In genomic region chr5:79932510-79933504, GRCh38 we compare ENCODE assay signal across 22 cellular contexts. TPM values are rescaled to one million over a fixed set of nuclear protein-coding genes. Genes with fewer than 3 reads are reported as not detected.
A peak's percentile ranks its signal among the peaks of the same experiment; 100 is the strongest.
DNase-seq lines count a peak whose midpoint lies in the region; ATAC-seq and TF ChIP-seq lines count a peak whose summit lies in the region.
"Had no signal": no experiment of that assay in that cellular context is flagged by ENCODE, and none has a peak within 500 bp of the region (broad histone marks: within the 10 kb centered on the region; RNA-seq: fewer than 3 reads in every experiment).

No MANE protein-coding gene starts in this region.

- TF ChIP-seq CTCF in AG10803 (conservative IDR thresholded peaks at IDR 0.05; ENCODE audit: low read length) (no peak), osteoblast (IDR thresholded peaks at IDR 0.05; ENCODE audit: extremely low read depth, low read depth, low read length) (no peak)

- H3K79me2 ChIP-seq in osteoblast (ENCODE audit: insufficient read depth, low read length) = no peaks in the 10 kb centered on the region

- no peak overlapping the region for H3K4me3 ChIP-seq in AG10803 (ENCODE audit: low read length)
- H3K4me3 ChIP-seq in osteoblast (ENCODE audit: insufficient read depth, low read length) = no peak overlapping the region
- H3K4me3 ChIP-seq: body of pancreas, esophagus muscularis mucosa, sigmoid colon had no signal

- H4K20me1 ChIP-seq in osteoblast (ENCODE audit: insufficient read depth, low read length) = no peaks in the 10 kb centered on the region

- H2AFZ ChIP-seq in osteoblast (ENCODE audit: low read length) = no peak overlapping the region

- DNase-seq in AG10803 (ENCODE audit: low read depth) (peak; percentile 90), EH (ENCODE audit: low read depth) (peak; percentile 21), epidermal melanocyte (ENCODE audit: insufficient read length, low spot score) (peak; percentile 44), osteoblast (ENCODE audit: insufficient read length, low spot score, missing footprints) (peak; percentile 62), GF-D8 (lab: John Stamatoyannopoulos, UW) (no peak)
- DNase-seq in activated CD8-positive, alpha-beta memory T cell treated with anti-CD3 and anti-CD28 coated beads, Interleukin-2, amount 50 U/mL, for 48 hours = no peak
- DNase-seq: activated effector memory CD4-positive, alpha-beta T cell treated with anti-CD3 and anti-CD28 coated beads, Interleukin-2, amount 50 U/mL, for 16 hours; body of pancreas; COR-L47; effector CD8-positive, alpha-beta T cell; glutamatergic neuron; naive B cell; NCI-H1417; NCI-H2107; NCI-H69; sigmoid colon; substantia nigra; WERI-Rb-1 had no signal

- H3K27ac ChIP-seq in osteoblast (ENCODE audit: low read depth, low read length) = no peak overlapping the region
- H3K27ac ChIP-seq: body of pancreas, esophagus muscularis mucosa, RWPE1, sigmoid colon, WERI-Rb-1 had no signal

- H3K36me3 ChIP-seq in osteoblast (ENCODE audit: insufficient read depth, low read length) = no peaks in the 10 kb centered on the region
- H3K36me3 ChIP-seq: esophagus muscularis mucosa, sigmoid colon, WERI-Rb-1 had no signal

- peak overlapping the region; percentile 44 for H3K4me2 ChIP-seq in osteoblast (ENCODE audit: insufficient read depth, low read length)

- H3K4me1 ChIP-seq in osteoblast (ENCODE audit: insufficient read depth, low read length) = peaks cover 9% of the 10 kb centered on the region

- ATAC-seq in HG02938 (IDR thresholded peaks at IDR 0.05; ENCODE audit: unreplicated experiment) = no peak
- ATAC-seq: body of pancreas, SK-N-SH treated with all-trans-retinoic acid at 6 μM for 48 hours had no signal

- peaks cover 24% of the 10 kb centered on the region for H3K27me3 ChIP-seq in osteoblast (ENCODE audit: insufficient read depth, low read length)
- H3K27me3 ChIP-seq: body of pancreas, esophagus muscularis mucosa, sigmoid colon had no signal

- no peaks in the 10 kb centered on the region for H3K9me3 ChIP-seq in osteoblast (ENCODE audit: low read depth, low read length)
- H3K9me3 ChIP-seq: body of pancreas, esophagus muscularis mucosa, sigmoid colon had no signal

RNA-seq across cellular contexts. Expression of gene MTX3, which starts 58.3 kb away (rescaled TPM):
- 17.7 and 18.9 TPM in 2 replicates for total RNA-seq in osteoblast

Comparison
In these comparisons a context has a peak if more than half of its experiments do, and no peak if none do; other contexts are left out.
1. DNase-seq: peak in AG10803 (single experiment), EH (single experiment), epidermal melanocyte (single experiment) and osteoblast (single experiment); none in activated CD8-positive, alpha-beta memory T cell treated with anti-CD3 and anti-CD28 coated beads, Interleukin-2, amount 50 U/mL, for 48 hours (single experiment) and GF-D8 (single experiment).